Comparison of ENCODE assay signal across 7 cellular contexts in genomic region chr15:101877649-101878048, GRCh38.
A peak's percentile ranks its signal among the peaks of the same experiment; 100 is the strongest.
DNase-seq lines count a peak whose midpoint lies in the region; ATAC-seq, FAIRE-seq and TF ChIP-seq lines count a peak whose summit lies in the region.
"Not testable (repeated sequence)": the region's sequence is repeated elsewhere in the genome, so short reads cannot be mapped to it uniquely, and the experiment has no call there.

No MANE protein-coding gene starts in this region.

- CTCF ChIA-PET in CD4-positive, alpha-beta T cell (lab: Charles Lee); Panc1 (lab: Charles Lee); GM12878 (lab: Yijun Ruan, JAX): not testable (repeated sequence)

- H3K36me3 Mint-ChIP-seq in CD4-positive, alpha-beta T cell (ENCODE audit: low read depth), result not testable (repeated sequence)

- peaks cover 13% of the 10 kb centered on the region for H3K27me3 Mint-ChIP-seq in CD4-positive, alpha-beta T cell

- H4K20me1 ChIP-seq in GM12878 (ENCODE audit: control insufficient read depth, insufficient read depth); neural cell (ENCODE audit: insufficient read depth): not testable (repeated sequence)

- not testable (repeated sequence) for H3K27ac ChIP-seq in CD4-positive, alpha-beta T cell (ENCODE audit: low read depth, low read length); Panc1 (ENCODE audit: low read length); GM12878 (ENCODE audit: control insufficient read depth, insufficient read depth); heart left ventricle; neural cell (ENCODE audit: low read length)

- POLR2A ChIA-PET in CD4-positive, alpha-beta T cell (lab: Charles Lee); Panc1 (lab: Charles Lee); GM12878 (lab: Charles Lee): not testable (repeated sequence)

- H3K27ac Mint-ChIP-seq in CD4-positive, alpha-beta T cell, result not testable (repeated sequence)

- TF ChIP-seq POLR2A in GM12878 (IDR thresholded peaks at IDR 0.05; ENCODE audit: low read depth, low read length); heart left ventricle (IDR thresholded peaks at IDR 0.05): not testable (repeated sequence)

- not testable (repeated sequence) for H3K9me3 Mint-ChIP-seq in CD4-positive, alpha-beta T cell

- FAIRE-seq in GM12878 (lab: Jason Lieb, UNC), result not testable (repeated sequence)

- not testable (repeated sequence) for H3K4me1 Mint-ChIP-seq in CD4-positive, alpha-beta T cell (ENCODE audit: low read depth)

- H3K36me3 ChIP-seq in Panc1 (ENCODE audit: control insufficient read depth, insufficient read depth, low read length); GM12878 (ENCODE audit: control insufficient read depth in 2 of 2, insufficient read depth in 2 of 2, low read length in 1 of 2); heart left ventricle; neural cell (ENCODE audit: insufficient read depth, low read length): not testable (repeated sequence)

- TF ChIP-seq RAD21 in GM12878 (IDR thresholded peaks at IDR 0.05; ENCODE audit: insufficient read depth, low read depth, low read length), result peak; percentile 25; the same call in 1 of the 2 replicates
- not testable (repeated sequence) for TF ChIP-seq RAD21 in neural cell (conservative IDR thresholded peaks at IDR 0.05)

- not testable (repeated sequence) for BruUV-seq in Panc1 (replicated peaks; lab: Mats Ljungman, UMichigan); GM12878 (replicated peaks; lab: Mats Ljungman, UMichigan)

- 4% methylated on average over 3 of the region's 3 CpGs for WGBS in GM12878 (ENCODE audit: insufficient coverage, insufficient replicate concordance, low lambda C conversion rate, missing lambda C conversion rate)
- WGBS in heart left ventricle, 4 donors, result 0 to 7% (median 2%) methylated on average over 3 of the region's 3 CpGs

- not testable (repeated sequence) for H3K4me1 ChIP-seq in Panc1 (ENCODE audit: control insufficient read depth, insufficient read depth, low read length); GM12878 (ENCODE audit: control insufficient read depth, insufficient read depth, low read length); heart left ventricle

- not testable (repeated sequence) for H3K9me3 ChIP-seq in CD4-positive, alpha-beta T cell (ENCODE audit: control insufficient read depth, low read length); Panc1 (ENCODE audit: control insufficient read depth, insufficient read depth, low read depth, low read length); GM12878 (replicated peaks; ENCODE audit: control insufficient read depth, insufficient read depth, low read length); heart left ventricle; neural cell (ENCODE audit: low read length)

- H3K79me2 ChIP-seq in GM12878 (ENCODE audit: control insufficient read depth, insufficient read depth, low read length); neural cell (replicated peaks; ENCODE audit: insufficient read depth, low read length): not testable (repeated sequence)

- peak; percentile 24 for TF ChIP-seq CTCF in CD4-positive, alpha-beta T cell (IDR thresholded peaks at IDR 0.05)
- TF ChIP-seq CTCF in Panc1 (IDR thresholded peaks at IDR 0.05) (peak; percentile 41; the same call in 1 of the 2 replicates), GM12878 (IDR thresholded peaks at IDR 0.05 in 2 of 3, conservative IDR thresholded peaks at IDR 0.05 in 1 of 3; ENCODE audit: control insufficient read depth in 2 of 3, extremely low read depth in 1 of 3, insufficient read depth in 1 of 3, low read depth in 3 of 3, low read length in 3 of 3) (0 out of 6 replicates have a peak, but pooled peaks of 2 of the 3 experiments have one; percentile 8 to 13), epithelial cell of proximal tubule (conservative IDR thresholded peaks at IDR 0.05; ENCODE audit: low read depth, low read length) (peak; percentile 34), heart left ventricle (IDR thresholded peaks at IDR 0.05) (peak in 9 of 12 donors; percentile 5 to 37 (median 15)), neural cell (IDR thresholded peaks at IDR 0.05; ENCODE audit: poor library complexity, severe bottlenecking) (peak; percentile 27)

- DNase-seq in CD4-positive, alpha-beta T cell; Panc1 (ENCODE audit: low read depth, low spot score); GM12878 (ENCODE audit: low read depth, low spot score); epithelial cell of proximal tubule (ENCODE audit: low read depth); heart left ventricle: not testable (repeated sequence)
- DNase-seq in HCEC 1CT, result peak; percentile 10

- ATAC-seq in CD4-positive, alpha-beta T cell (ENCODE audit: poor library complexity); Panc1; GM12878; heart left ventricle: not testable (repeated sequence)

- not testable (repeated sequence) for TF ChIP-seq EP300 in GM12878 (IDR thresholded peaks at IDR 0.05; ENCODE audit: borderline replicate concordance in 1 of 2, control insufficient read depth in 1 of 2, low read depth in 2 of 2, low read length in 2 of 2); neural cell (conservative IDR thresholded peaks at IDR 0.05; ENCODE audit: poor library complexity, severe bottlenecking)

- SMC1A ChIA-PET in GM12878 (lab: Charles Lee; ENCODE audit: uncharacterized antibody, unreplicated experiment), result not testable (repeated sequence)

- not testable (repeated sequence) for H3F3A ChIP-seq in neural cell (ENCODE audit: insufficient read depth, low read length, poor library complexity, severe bottlenecking)

- not testable (repeated sequence) for H3K27me3 ChIP-seq in CD4-positive, alpha-beta T cell (ENCODE audit: control insufficient read depth, insufficient read depth, low read length); Panc1 (ENCODE audit: control insufficient read depth, insufficient read depth, low read length); GM12878 (replicated peaks in 1 of 2; ENCODE audit: control insufficient read depth in 2 of 2, insufficient read depth in 2 of 2, low read length in 1 of 2); heart left ventricle; neural cell (ENCODE audit: insufficient read depth, low read depth, low read length)

- intact Hi-C loops in CD4-positive, alpha-beta T cell (cut with DNase I, micrococcal nuclease); Panc1 (cut with micrococcal nuclease; ENCODE audit: unreplicated experiment); GM12878 (cut with micrococcal nuclease; ENCODE audit: unreplicated experiment); heart left ventricle (cut with DNase I): not testable (repeated sequence)

- RAD21 ChIA-PET in GM12878 (lab: Charles Lee; ENCODE audit: unreplicated experiment), result not testable (repeated sequence)

- not testable (repeated sequence) for H2AFZ ChIP-seq in GM12878 (ENCODE audit: control insufficient read depth, low read depth, low read length); neural cell (ENCODE audit: low read depth, low read length)

- in situ Hi-C loops in Panc1 (cut with HindIII; ENCODE audit: low pct_unique_long_range_greater_than_20kb, low sequenced_read_pairs); GM12878 (cut with MboI): not testable (repeated sequence)

- H3K9me2 ChIP-seq in neural cell (ENCODE audit: insufficient read depth, low read length), result not testable (repeated sequence)

- not testable (repeated sequence) for H3K9ac ChIP-seq in GM12878 (ENCODE audit: control insufficient read depth, insufficient read depth, low read length); neural cell (ENCODE audit: low read length)

- not testable (repeated sequence) for H3K4me2 ChIP-seq in GM12878 (ENCODE audit: control insufficient read depth, insufficient read depth); neural cell (ENCODE audit: low read length)

- not testable (repeated sequence) for H3K4me3 ChIP-seq in Panc1 (ENCODE audit: low read depth in 2 of 2, low read length in 2 of 2); GM12878; epithelial cell of proximal tubule (ENCODE audit: low read depth, low read length); heart left ventricle; neural cell (ENCODE audit: low read length)

- not testable (repeated sequence) for H3K4me3 Mint-ChIP-seq in CD4-positive, alpha-beta T cell
